In genomic region chr5:133968057-133968993, GRCh38 we compare ENCODE assay signal across 8 cellular contexts. TPM values are rescaled to one million over a fixed set of nuclear protein-coding genes. Genes with fewer than 3 reads are reported as not detected.
A peak's percentile ranks its signal among the peaks of the same experiment; 100 is the strongest.
DNase-seq lines count a peak whose midpoint lies in the region; ATAC-seq and TF ChIP-seq lines count a peak whose summit lies in the region.

Gene C5orf15 (minus strand): TSS chr5:133968625. CDS start chr5:133968584, 41 bp downstream.

- H3K27ac ChIP-seq in angular gyrus (ENCODE audit: low read depth, low read length): peak within 1 kb of the TSS; percentile 87
- peak within 1 kb of the TSS; percentile 81 to 85 for H3K27ac ChIP-seq in prostate gland
- peak within 1 kb of the TSS; percentile 82 for H3K27ac ChIP-seq in urinary bladder (ENCODE audit: low read depth)

- no peaks in the 10 kb centered on the region for H3K27me3 ChIP-seq in prostate gland (replicated peaks; ENCODE audit: insufficient read depth)

- H3K4me3 ChIP-seq in prostate gland (peak within 1 kb of the TSS; percentile 61 to 77), urinary bladder (ENCODE audit: low read depth, low read length) (peak within 1 kb of the TSS; percentile 65)

- H3K4me1 ChIP-seq in prostate gland (replicated peaks): peaks cover 4% of the 10 kb centered on the region
- no peaks in the 10 kb centered on the region for H3K4me1 ChIP-seq in urinary bladder (ENCODE audit: insufficient read depth)

- peak; percentile 63 to 86 for DNase-seq in NCI-H187 (lab: John Stamatoyannopoulos, UW)
- DNase-seq in T-helper 2 cell: peak; percentile 76 to 97 (median 91)
- DNase-seq in left ventricle myocardium superior: peak; percentile 98
- peak; percentile 94 for DNase-seq in prostate gland (ENCODE audit: low spot score)

- intact Hi-C loops in left ventricle myocardium superior (cut with micrococcal nuclease) (no loop called here), prostate gland (cut with DNase I) (no loop called here)

- peak; percentile 97 for ATAC-seq in GM18498 (IDR thresholded peaks at IDR 0.05; ENCODE audit: unreplicated experiment)
- ATAC-seq in HG02938 (IDR thresholded peaks at IDR 0.05; ENCODE audit: unreplicated experiment): peak; percentile 92
- ATAC-seq in left ventricle myocardium superior: peak; percentile 98

- H3K36me3 ChIP-seq in prostate gland: no peaks in the 10 kb centered on the region
- H3K36me3 ChIP-seq in urinary bladder (ENCODE audit: insufficient read depth): no peaks in the 10 kb centered on the region

- TF ChIP-seq CTCF in prostate gland (IDR thresholded peaks at IDR 0.05): peak in 2 of 4 experiments; percentile 33 to 56

- under 1% methylated on average over 54 of the region's 54 CpGs for WGBS in prostate gland
- under 1% methylated on average over 54 of the region's 54 CpGs for WGBS in urinary bladder

- TF ChIP-seq POLR2A in prostate gland (IDR thresholded peaks at IDR 0.05): peak; percentile 85

- H3K9me3 ChIP-seq in prostate gland: no peaks in the 10 kb centered on the region

RNA-seq across cellular contexts. Expression of gene C5orf15, which starts in this region (rescaled TPM):
- total RNA-seq in left ventricle myocardium superior (32.9 TPM), prostate gland (10 to 100 TPM; 68.4 to 71.8 TPM), urinary bladder (81.7 TPM)
- polyA plus RNA-seq in urinary bladder: 39.8 TPM

Comparison
In these comparisons a context has a peak if more than half of its experiments do, and no peak if none do; other contexts are left out.
1. Peak in every context shown above with its lines: DNase-seq, ATAC-seq, H3K4me3 ChIP-seq and H3K27ac ChIP-seq.